ENCODE assay signal across 21 cellular contexts in the genomic region with DNA sequence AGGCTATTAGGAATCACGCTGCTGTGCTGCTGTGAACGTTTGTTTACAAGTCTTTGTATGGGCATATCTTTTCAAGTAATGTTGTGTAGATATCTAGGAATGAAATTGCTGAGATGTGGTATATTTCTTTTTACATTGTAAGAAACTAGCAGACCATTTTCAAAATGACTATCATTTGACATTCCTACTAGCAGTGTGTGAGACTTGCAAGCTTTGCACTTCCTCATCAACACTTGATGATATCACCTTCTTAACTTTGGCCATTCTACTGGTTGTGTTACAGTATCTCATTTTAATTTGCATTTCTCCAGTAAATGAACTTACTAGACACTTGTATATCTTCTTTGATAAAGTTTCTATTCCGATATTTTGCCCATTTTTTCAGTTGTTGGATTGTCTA. TPM values are rescaled to one million over a fixed set of nuclear protein-coding genes. Genes with fewer than 3 reads are reported as not detected.
A peak's percentile ranks its signal among the peaks of the same experiment; 100 is the strongest.
DNase-seq lines count a peak whose midpoint lies in the region; ATAC-seq and TF ChIP-seq lines count a peak whose summit lies in the region.
"Had no signal": no experiment of that assay in that cellular context is flagged by ENCODE, and none has a peak within 500 bp of the region (broad histone marks: within the 10 kb centered on the region; RNA-seq: fewer than 3 reads in every experiment).

No MANE protein-coding gene starts in this region.

- H3K27ac Mint-ChIP-seq in activated CD4-positive, alpha-beta T cell treated with anti-CD3 and anti-CD28 coated beads, Interleukin-2, amount 10 ng/mL, durations not matched to agents 24 days and 14 days, result peak overlapping the region; percentile 25
- H3K27ac Mint-ChIP-seq in T-cell (peak overlapping the region; percentile 2 to 50), natural killer cell (peak overlapping the region; percentile 19 to 24)
- H3K27ac Mint-ChIP-seq: B cell had no signal

- H3K4me3 Mint-ChIP-seq in activated CD4-positive, alpha-beta T cell treated with anti-CD3 and anti-CD28 coated beads, Interleukin-2, amount 10 ng/mL, durations not matched to agents 24 days and 14 days, result no peak overlapping the region
- H3K4me3 Mint-ChIP-seq in T-cell (no peak overlapping the region), natural killer cell (no peak overlapping the region)
- H3K4me3 Mint-ChIP-seq: B cell had no signal

- CTCF ChIA-PET in T-cell (lab: Charles Lee), result no interaction called here

- ATAC-seq in GM18499 (IDR thresholded peaks at IDR 0.05; ENCODE audit: insufficient read depth, unreplicated experiment), result peak; percentile 37
- no peak for ATAC-seq in T-cell (replicated peaks in 1 of 4)
- no peak for ATAC-seq in natural killer cell
- ATAC-seq in GM19351 (IDR thresholded peaks at IDR 0.05; ENCODE audit: unreplicated experiment), result no peak
- ATAC-seq: SK-N-SH treated with all-trans-retinoic acid at 6 μM for 48 hours had no signal

- no peak for DNase-seq in activated CD4-positive, alpha-beta T cell treated with anti-CD3 and anti-CD28 coated beads, Interleukin-2, amount 10 ng/mL, durations not matched to agents 24 days and 14 days
- DNase-seq in activated CD4-positive, alpha-beta T cell treated with anti-CD3 and anti-CD28 coated beads, Interleukin-2, amount 50 U/mL, for 1 hour, result no peak
- DNase-seq in T-cell, result no peak
- no peak for DNase-seq in natural killer cell
- no peak for DNase-seq in NCI-H1930 (lab: John Stamatoyannopoulos, UW)
- no peak for DNase-seq in NCI-H748 treated with DMSO at 0.1 percent for 48 hours (lab: John Stamatoyannopoulos, UW)
- DNase-seq: Calu3, GF-D8, H7, NCI-H1048, NCI-H1436, NCI-H2029, NCI-H2171, NCI-H69, SHP77 had no signal

- H3K27me3 Mint-ChIP-seq in activated CD4-positive, alpha-beta T cell treated with anti-CD3 and anti-CD28 coated beads, Interleukin-2, amount 10 ng/mL, durations not matched to agents 24 days and 14 days, result no peaks in the 10 kb centered on the region
- H3K27me3 Mint-ChIP-seq in T-cell (no peaks in the 10 kb centered on the region), natural killer cell (ENCODE audit: low read depth in 2 of 2) (no peaks in the 10 kb centered on the region)
- H3K27me3 Mint-ChIP-seq: B cell had no signal

- no peak for TF ChIP-seq CTCF in natural killer cell (IDR thresholded peaks at IDR 0.05)

- H3K36me3 Mint-ChIP-seq in activated CD4-positive, alpha-beta T cell treated with anti-CD3 and anti-CD28 coated beads, Interleukin-2, amount 10 ng/mL, durations not matched to agents 24 days and 14 days (ENCODE audit: low read depth), result peaks cover 32% of the 10 kb centered on the region
- H3K36me3 Mint-ChIP-seq in T-cell (peaks cover 9% of the 10 kb centered on the region), natural killer cell (peaks cover 6% of the 10 kb centered on the region)

- POLR2A ChIA-PET in T-cell (lab: Charles Lee), result interaction anchor here in 1 of 2 donors (0.6 kb wide), 1 partner anchor 121 kb away, joined by 3 read pairs; no protein-coding TSS in a partner anchor

- intact Hi-C loops in activated CD4-positive, alpha-beta T cell treated with anti-CD3 and anti-CD28 coated beads, Interleukin-2, amount 10 ng/mL, durations not matched to agents 24 days and 14 days (cut with micrococcal nuclease), result loop anchor here (5.0 kb wide), 1 partner anchor 165 kb away; a partner anchor contains a TSS
- intact Hi-C loops in natural killer cell (cut with micrococcal nuclease), result no loop called here

- peaks cover 31% of the 10 kb centered on the region for H3K4me1 Mint-ChIP-seq in activated CD4-positive, alpha-beta T cell treated with anti-CD3 and anti-CD28 coated beads, Interleukin-2, amount 10 ng/mL, durations not matched to agents 24 days and 14 days
- H3K4me1 Mint-ChIP-seq in T-cell (peaks cover 36 to 39% (median 37%) of the 10 kb centered on the region in 3 donors), natural killer cell (peaks cover 23 to 37% of the 10 kb centered on the region in 2 donors)

- H3K9me3 Mint-ChIP-seq in activated CD4-positive, alpha-beta T cell treated with anti-CD3 and anti-CD28 coated beads, Interleukin-2, amount 10 ng/mL, durations not matched to agents 24 days and 14 days, result peaks cover 7% of the 10 kb centered on the region
- no peaks in the 10 kb centered on the region for H3K9me3 Mint-ChIP-seq in T-cell
- no peaks in the 10 kb centered on the region for H3K9me3 Mint-ChIP-seq in natural killer cell

RNA-seq across cellular contexts. Expression of a gene that starts 12.1 kb away (rescaled TPM):
- total RNA-seq in activated CD4-positive, alpha-beta T cell treated with anti-CD3 and anti-CD28 coated beads, Interleukin-2, amount 10 ng/mL, durations not matched to agents 24 days and 14 days, result not detected in 2 replicates
- total RNA-seq in T-cell (not detected), natural killer cell (not detected)
- total RNA-seq: A172, B cell, Calu3, H7, HT-29 had no signal
